Comparison of ENCODE assay signal across 21 cellular contexts in the genomic region with DNA sequence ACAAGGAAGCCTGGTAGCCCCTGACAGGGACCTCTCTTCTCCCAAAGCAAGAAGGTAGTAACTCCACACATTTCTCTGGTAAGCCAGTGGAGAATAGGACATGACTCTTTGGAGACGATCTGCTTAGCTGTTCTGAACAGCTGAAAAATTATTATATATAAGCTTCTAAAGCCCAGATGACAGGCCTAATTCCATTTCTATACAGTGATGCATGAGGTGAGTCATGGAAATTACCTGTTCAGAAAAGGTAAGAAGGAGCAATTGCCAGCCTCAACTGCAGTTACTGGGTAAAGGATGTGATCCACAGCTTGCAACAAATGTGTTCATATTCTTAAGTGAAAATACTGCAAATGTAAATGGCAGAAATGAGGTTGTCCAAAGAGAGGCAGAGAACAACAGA. TPM values are rescaled to one million over a fixed set of nuclear protein-coding genes. Genes with fewer than 3 reads are reported as not detected.
DNase-seq lines count a peak whose midpoint lies in the region; ATAC-seq, FAIRE-seq and TF ChIP-seq lines count a peak whose summit lies in the region.
"Had no signal": no experiment of that assay in that cellular context is flagged by ENCODE, and none has a peak within 500 bp of the region (broad histone marks: within the 10 kb centered on the region; RNA-seq: fewer than 3 reads in every experiment).

No MANE protein-coding gene starts in this region.

- H3K79me2 ChIP-seq in PC-9 (ENCODE audit: low read depth) = no peaks in the 10 kb centered on the region

- H3K4me1 Mint-ChIP-seq in activated CD8-positive, alpha-beta T cell treated with anti-CD3 and anti-CD28 coated beads for 36 hours (ENCODE audit: low read depth) = peaks cover 2% of the 10 kb centered on the region
- H3K4me1 Mint-ChIP-seq: B cell had no signal

- BruUV-seq in PC-9 (replicated peaks; lab: Mats Ljungman, UMichigan) = TSS peak; percentile 5

- DNase-seq in PC-9 (no peak), bronchial epithelial cell (ENCODE audit: low read depth) (peak; percentile 62), mucosa of descending colon (no peak)
- no peak for DNase-seq in activated CD8-positive, alpha-beta T cell treated with anti-CD3 and anti-CD28 coated beads for 36 hours
- DNase-seq: Caco-2; CD4-positive, CD25-positive, alpha-beta regulatory T cell; CD8-positive, alpha-beta T cell; DMS153; DND-41; GM23248; H7; HCEC 1CT had no signal

- no peaks in the 10 kb centered on the region for H3K27me3 Mint-ChIP-seq in activated CD8-positive, alpha-beta T cell treated with anti-CD3 and anti-CD28 coated beads for 36 hours
- H3K27me3 Mint-ChIP-seq: B cell; CD4-positive, CD25-positive, alpha-beta regulatory T cell had no signal

- H2AFZ ChIP-seq in PC-9 = no peak overlapping the region
- H2AFZ ChIP-seq: GM23248 had no signal

- no peaks in the 10 kb centered on the region for H3K9me3 Mint-ChIP-seq in activated CD8-positive, alpha-beta T cell treated with anti-CD3 and anti-CD28 coated beads for 36 hours
- H3K9me3 Mint-ChIP-seq: CD8-positive, alpha-beta T cell had no signal

- H3K9me2 ChIP-seq in PC-9 (ENCODE audit: insufficient read depth) = no peaks in the 10 kb centered on the region

- H4K20me1 ChIP-seq in PC-9 (ENCODE audit: insufficient read depth) = no peaks in the 10 kb centered on the region
- H4K20me1 ChIP-seq: BLaER1 had no signal

- H3K27ac ChIP-seq in PC-9 = no peak overlapping the region
- H3K27ac ChIP-seq: BLaER1, C4-2B, GM23248 had no signal

- peak; percentile 93 for ATAC-seq in esophagus mucosa
- ATAC-seq in HG03159 (IDR thresholded peaks at IDR 0.05; ENCODE audit: unreplicated experiment) = no peak
- ATAC-seq in activated CD8-positive, alpha-beta T cell treated with anti-CD3 and anti-CD28 coated beads for 36 hours = no peak
- ATAC-seq in mucosa of descending colon = no peak
- ATAC-seq: CD8-positive, alpha-beta T cell had no signal

- H3K4me2 ChIP-seq in PC-9 = no peak overlapping the region
- H3K4me2 ChIP-seq: BLaER1 had no signal

- H3K27me3 ChIP-seq in PC-9 (ENCODE audit: insufficient read depth, low read depth) = no peaks in the 10 kb centered on the region
- H3K27me3 ChIP-seq in bronchial epithelial cell (ENCODE audit: control insufficient read depth, insufficient read depth, low read length) = no peaks in the 10 kb centered on the region
- H3K27me3 ChIP-seq: BLaER1 had no signal

- H3K4me3 ChIP-seq in PC-9 (no peak overlapping the region), bronchial epithelial cell (ENCODE audit: low read depth, low read length) (no peak overlapping the region), mucosa of descending colon (no peak overlapping the region)
- H3K4me3 ChIP-seq: BLaER1, GM23248 had no signal

- H3K4me3 Mint-ChIP-seq in activated CD8-positive, alpha-beta T cell treated with anti-CD3 and anti-CD28 coated beads for 36 hours = no peak overlapping the region
- H3K4me3 Mint-ChIP-seq: B cell; CD4-positive, CD25-positive, alpha-beta regulatory T cell; CD8-positive, alpha-beta T cell had no signal

- H3K9me3 ChIP-seq in PC-9 (ENCODE audit: insufficient read depth, low read depth) (no peaks in the 10 kb centered on the region), mucosa of descending colon (no peaks in the 10 kb centered on the region)
- H3K9me3 ChIP-seq: Caco-2 had no signal

- no peak overlapping the region for H3K27ac Mint-ChIP-seq in activated CD8-positive, alpha-beta T cell treated with anti-CD3 and anti-CD28 coated beads for 36 hours
- H3K27ac Mint-ChIP-seq: B cell; CD4-positive, CD25-positive, alpha-beta regulatory T cell had no signal

- intact Hi-C loops in PC-9 (cut with micrococcal nuclease; ENCODE audit: unreplicated experiment) = no loop called here
- intact Hi-C loops in activated CD8-positive, alpha-beta T cell treated with anti-CD3 and anti-CD28 coated beads for 36 hours (cut with micrococcal nuclease) = no loop called here
- intact Hi-C loops in mucosa of descending colon (cut with DNase I, micrococcal nuclease) = no loop called here

- no peak for TF ChIP-seq CTCF in PC-9 (conservative IDR thresholded peaks at IDR 0.05)
- no peak for TF ChIP-seq CTCF in bronchial epithelial cell (IDR thresholded peaks at IDR 0.05; ENCODE audit: insufficient read depth, low read length, severe bottlenecking)
- no peak for TF ChIP-seq CTCF in activated CD8-positive, alpha-beta T cell treated with anti-CD3 and anti-CD28 coated beads for 36 hours (IDR thresholded peaks at IDR 0.05)
- TF ChIP-seq CTCF in mucosa of descending colon (IDR thresholded peaks at IDR 0.05) = no peak

- POLR2A ChIA-PET in PC-9 (lab: Charles Lee; ENCODE audit: unreplicated experiment) = interaction anchor here (0.6 kb wide), 1 partner anchor 84 kb away, joined by 3 read pairs; no protein-coding TSS in a partner anchor
- POLR2A ChIA-PET in activated CD8-positive, alpha-beta T cell treated with anti-CD3 and anti-CD28 coated beads for 36 hours (lab: Charles Lee) = no interaction called here

- H3F3A ChIP-seq in PC-9 (ENCODE audit: insufficient read depth, low read depth) = no peaks in the 10 kb centered on the region; the same call in 1 of the 2 replicates

- peaks cover 51% of the 10 kb centered on the region for H3K36me3 Mint-ChIP-seq in activated CD8-positive, alpha-beta T cell treated with anti-CD3 and anti-CD28 coated beads for 36 hours (ENCODE audit: low read depth)

- H3K4me1 ChIP-seq in PC-9 (replicated peaks; ENCODE audit: insufficient read depth) (no peaks in the 10 kb centered on the region), mucosa of descending colon (ENCODE audit: low read depth) (no peaks in the 10 kb centered on the region)
- H3K4me1 ChIP-seq: BLaER1, Caco-2 had no signal

- H3K36me3 ChIP-seq in PC-9 (ENCODE audit: low read depth) (peaks cover 33% of the 10 kb centered on the region), bronchial epithelial cell (ENCODE audit: control insufficient read depth, insufficient read depth, low read length) (peaks cover 4% of the 10 kb centered on the region), mucosa of descending colon (ENCODE audit: low read depth) (peaks cover 4% of the 10 kb centered on the region)

- CTCF ChIA-PET in PC-9 (lab: Charles Lee) = interaction anchor here (0.6 kb wide), 1 partner anchor 205 kb away, joined by 3 read pairs; no protein-coding TSS in a partner anchor
- CTCF ChIA-PET in activated CD8-positive, alpha-beta T cell treated with anti-CD3 and anti-CD28 coated beads for 36 hours (lab: Charles Lee) = no interaction called here

- FAIRE-seq in bronchial epithelial cell (lab: Jason Lieb, UNC) = no peak
- FAIRE-seq: A204.1, G401.6, GM12892, H1 had no signal

RNA-seq across cellular contexts. Expression of gene PREP, which starts 54.0 kb away (rescaled TPM):
- total RNA-seq in PC-9 (2021) (35.8 and 36.7 TPM in 2 replicates), bronchial epithelial cell (30.5 and 32.1 TPM in 2 replicates), esophagus mucosa (21.8 TPM), mucosa of descending colon (10 to 100 TPM; 46.5 to 74.2 (median 72.3) TPM)
- 10 to 100 TPM; 46.4 to 46.9 TPM for total RNA-seq in activated CD8-positive, alpha-beta T cell treated with anti-CD3 and anti-CD28 coated beads for 36 hours
